In genomic region chr20:35207950-35208611, GRCh38 we compare ENCODE assay signal across 8 cellular contexts. TPM values are rescaled to one million over a fixed set of nuclear protein-coding genes. Genes with fewer than 3 reads are reported as not detected.
A peak's percentile ranks its signal among the peaks of the same experiment; 100 is the strongest.
DNase-seq lines count a peak whose midpoint lies in the region; ATAC-seq and TF ChIP-seq lines count a peak whose summit lies in the region.

No MANE protein-coding gene starts in this region.

- H3K27ac ChIP-seq in endodermal cell (ENCODE audit: low read depth, low read length) = no peak overlapping the region

- H3K27ac Mint-ChIP-seq in endodermal cell = no peak overlapping the region

- TF ChIP-seq CTCF in BE2C (IDR thresholded peaks at IDR 0.05; ENCODE audit: low read depth, low read length) (peak; percentile 89), endodermal cell (conservative IDR thresholded peaks at IDR 0.05) (peak; percentile 94)

- H3K36me3 Mint-ChIP-seq in endodermal cell (ENCODE audit: low read depth) = no peaks in the 10 kb centered on the region

- no peaks in the 10 kb centered on the region for H3K27me3 Mint-ChIP-seq in endodermal cell (ENCODE audit: insufficient read depth)

- no peaks in the 10 kb centered on the region for H3K4me1 ChIP-seq in BE2C
- peaks cover 3% of the 10 kb centered on the region for H3K4me1 ChIP-seq in endodermal cell (ENCODE audit: control insufficient read depth, insufficient read depth, low read length)

- peaks cover 27% of the 10 kb centered on the region for H3K9me3 Mint-ChIP-seq in endodermal cell

- no peak overlapping the region for H3K4me3 Mint-ChIP-seq in endodermal cell

- H3K27me3 ChIP-seq in BE2C = no peaks in the 10 kb centered on the region
- no peaks in the 10 kb centered on the region for H3K27me3 ChIP-seq in endodermal cell (ENCODE audit: control insufficient read depth, insufficient read depth, low read length, poor library complexity, severe bottlenecking)

- WGBS in endodermal cell (ENCODE audit: insufficient coverage in 1 of 2, insufficient read length in 1 of 2), 2 experiments = 33 to 47% methylated on average over 5 to 8 of the region's 8 CpGs

- H3K9ac ChIP-seq in endodermal cell (ENCODE audit: extremely low read depth, low read length, poor library complexity, severe bottlenecking) = no peak overlapping the region

- H3K9me3 ChIP-seq in BE2C = no peaks in the 10 kb centered on the region
- H3K9me3 ChIP-seq in endodermal cell (ENCODE audit: control insufficient read depth, low read length) = peaks cover 4% of the 10 kb centered on the region

- TF ChIP-seq POLR2A in GM18505 (IDR thresholded peaks at IDR 0.05; ENCODE audit: borderline replicate concordance, extremely low read depth, insufficient read depth, insufficient read length) = no peak

- no peaks in the 10 kb centered on the region for H3K4me1 Mint-ChIP-seq in endodermal cell

- H3K4me3 ChIP-seq in BE2C (ENCODE audit: low read depth, low read length) = no peak overlapping the region
- no peak overlapping the region for H3K4me3 ChIP-seq in endodermal cell (ENCODE audit: low read length)

- ATAC-seq in GM18505 (IDR thresholded peaks at IDR 0.05; ENCODE audit: unreplicated experiment) = no peak

- H3K36me3 ChIP-seq in BE2C (no peaks in the 10 kb centered on the region), endodermal cell (ENCODE audit: control insufficient read depth, insufficient read depth, low read length) (no peaks in the 10 kb centered on the region)

- DNase-seq in BE2C = peak; percentile 87
- DNase-seq in HPDE6-E6E7 (ENCODE audit: extremely low spot score) = peak; percentile 70
- DNase-seq in NOMO-1 treated with DMSO at 0.1 percent for 48 hours (lab: John Stamatoyannopoulos, UW; ENCODE audit: unreplicated experiment) = peak; percentile 72
- peak; percentile 32 to 46 (median 35) for DNase-seq in activated CD8-positive, alpha-beta memory T cell treated with anti-CD3 and anti-CD28 coated beads for 48 hours (ENCODE audit: low read depth in 2 of 3, low spot score in 2 of 3)
- peak; percentile 90 for DNase-seq in endodermal cell
- peak; percentile 78 for DNase-seq in midbrain (lab: John Stamatoyannopoulos, UW)
- DNase-seq in stimulated activated CD8-positive, alpha-beta memory T cell treated with anti-CD3 and anti-CD28 coated beads, Interleukin-12 subunit alpha, Interleukin-12 subunit beta, amount 100 ng/mL, for 4 hours (ENCODE audit: low read depth) = peak; percentile 37

RNA-seq across cellular contexts. Expression of gene MMP24, which starts 18.4 kb away (rescaled TPM):
- polyA plus RNA-seq in BE2C (2012; ENCODE audit: insufficient read depth, insufficient read length, low read depth) = 15.3 TPM
- 1 to 10 TPM; 1.3 to 5.9 TPM for total RNA-seq in endodermal cell
- polyA plus RNA-seq in endodermal cell (2013, experiment 1 of 2) = 2.7 TPM
- 1.6 TPM for polyA plus RNA-seq in endodermal cell (2013, experiment 2 of 2)

RNA-seq across cellular contexts. Expression of gene PROCR, which starts 36.2 kb away (rescaled TPM):
- 13.2 TPM for polyA plus RNA-seq in BE2C (2012; ENCODE audit: insufficient read depth, insufficient read length, low read depth)
- total RNA-seq in endodermal cell = 1 to 10 TPM; 2.4 to 6.8 TPM
- 5.9 TPM for polyA plus RNA-seq in endodermal cell (2013, experiment 1 of 2)
- 5.2 TPM for polyA plus RNA-seq in endodermal cell (2013, experiment 2 of 2)

Comparison
In these comparisons a context has a peak if more than half of its experiments do, and no peak if none do; other contexts are left out.
1. DNase-seq: peak in every context shown above with its lines; median percentile 90 in endodermal cell; 87 in BE2C; 78 in midbrain; 72 in NOMO-1 treated with DMSO at 0.1 percent for 48 hours; 70 in HPDE6-E6E7; 37 in stimulated activated CD8-positive, alpha-beta memory T cell treated with anti-CD3 and anti-CD28 coated beads, Interleukin-12 subunit alpha, Interleukin-12 subunit beta, amount 100 ng/mL, for 4 hours; 35 in activated CD8-positive, alpha-beta memory T cell treated with anti-CD3 and anti-CD28 coated beads for 48 hours.